Comparison of ENCODE assay signal across 1 cellular context in genomic region chr15:89101302-89102191, GRCh38.
TF ChIP-seq lines count a peak whose summit lies in the region.

No MANE protein-coding gene starts in this region.

TF ChIP-seq in GM12878, 131 proteins besides CTCF, POLR2A, EP300 and RAD21 (continued from another document):
- TF ChIP-seq, protein P1, sequence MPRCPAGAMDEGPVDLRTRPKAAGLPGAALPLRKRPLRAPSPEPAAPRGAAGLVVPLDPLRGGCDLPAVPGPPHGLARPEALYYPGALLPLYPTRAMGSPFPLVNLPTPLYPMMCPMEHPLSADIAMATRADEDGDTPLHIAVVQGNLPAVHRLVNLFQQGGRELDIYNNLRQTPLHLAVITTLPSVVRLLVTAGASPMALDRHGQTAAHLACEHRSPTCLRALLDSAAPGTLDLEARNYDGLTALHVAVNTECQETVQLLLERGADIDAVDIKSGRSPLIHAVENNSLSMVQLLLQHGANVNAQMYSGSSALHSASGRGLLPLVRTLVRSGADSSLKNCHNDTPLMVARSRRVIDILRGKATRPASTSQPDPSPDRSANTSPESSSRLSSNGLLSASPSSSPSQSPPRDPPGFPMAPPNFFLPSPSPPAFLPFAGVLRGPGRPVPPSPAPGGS (IDR thresholded peaks at IDR 0.05; ENCODE audit: borderline replicate concordance, insufficient read depth, low read depth, low read length, poor library complexity, severe bottlenecking): no peak
- TF ChIP-seq FOS (IDR thresholded peaks at IDR 0.05; ENCODE audit: borderline replicate concordance, extremely low read depth, insufficient read length): no peak
- peak; percentile 35; the same call in 1 of the 2 replicates for TF ChIP-seq CREM (IDR thresholded peaks at IDR 0.05; ENCODE audit: low read depth)
- no peak for TF ChIP-seq RAD51 (IDR thresholded peaks at IDR 0.05)
- TF ChIP-seq ZBTB11 (CRISPR knock-in tag; IDR thresholded peaks at IDR 0.05): no peak
- no peak for TF ChIP-seq JUNB (IDR thresholded peaks at IDR 0.05)
- no peak for TF ChIP-seq ZBTB40 (IDR thresholded peaks at IDR 0.05; ENCODE audit: borderline replicate concordance)
- TF ChIP-seq IKZF1 (conservative IDR thresholded peaks at IDR 0.05): peak; percentile 40; the same call in 1 of the 2 replicates
- no peak for TF ChIP-seq MYB (IDR thresholded peaks at IDR 0.05; ENCODE audit: borderline replicate concordance, low read depth, low read length)
- peak; percentile 49; the same call in 1 of the 2 replicates for TF ChIP-seq DPF2 (IDR thresholded peaks at IDR 0.05)
- TF ChIP-seq, protein P2, sequence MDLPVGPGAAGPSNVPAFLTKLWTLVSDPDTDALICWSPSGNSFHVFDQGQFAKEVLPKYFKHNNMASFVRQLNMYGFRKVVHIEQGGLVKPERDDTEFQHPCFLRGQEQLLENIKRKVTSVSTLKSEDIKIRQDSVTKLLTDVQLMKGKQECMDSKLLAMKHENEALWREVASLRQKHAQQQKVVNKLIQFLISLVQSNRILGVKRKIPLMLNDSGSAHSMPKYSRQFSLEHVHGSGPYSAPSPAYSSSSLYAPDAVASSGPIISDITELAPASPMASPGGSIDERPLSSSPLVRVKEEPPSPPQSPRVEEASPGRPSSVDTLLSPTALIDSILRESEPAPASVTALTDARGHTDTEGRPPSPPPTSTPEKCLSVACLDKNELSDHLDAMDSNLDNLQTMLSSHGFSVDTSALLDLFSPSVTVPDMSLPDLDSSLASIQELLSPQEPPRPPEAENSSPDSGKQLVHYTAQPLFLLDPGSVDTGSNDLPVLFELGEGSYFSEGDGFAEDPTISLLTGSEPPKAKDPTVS (IDR thresholded peaks at IDR 0.05; ENCODE audit: low read depth, low read length): no peak
- no peak for TF ChIP-seq ESRRA (IDR thresholded peaks at IDR 0.05; ENCODE audit: low read length)
- peak; percentile 20; the same call in 1 of the 2 replicates for TF ChIP-seq ATF7 (IDR thresholded peaks at IDR 0.05; ENCODE audit: low read depth)
- TF ChIP-seq, protein P3, sequence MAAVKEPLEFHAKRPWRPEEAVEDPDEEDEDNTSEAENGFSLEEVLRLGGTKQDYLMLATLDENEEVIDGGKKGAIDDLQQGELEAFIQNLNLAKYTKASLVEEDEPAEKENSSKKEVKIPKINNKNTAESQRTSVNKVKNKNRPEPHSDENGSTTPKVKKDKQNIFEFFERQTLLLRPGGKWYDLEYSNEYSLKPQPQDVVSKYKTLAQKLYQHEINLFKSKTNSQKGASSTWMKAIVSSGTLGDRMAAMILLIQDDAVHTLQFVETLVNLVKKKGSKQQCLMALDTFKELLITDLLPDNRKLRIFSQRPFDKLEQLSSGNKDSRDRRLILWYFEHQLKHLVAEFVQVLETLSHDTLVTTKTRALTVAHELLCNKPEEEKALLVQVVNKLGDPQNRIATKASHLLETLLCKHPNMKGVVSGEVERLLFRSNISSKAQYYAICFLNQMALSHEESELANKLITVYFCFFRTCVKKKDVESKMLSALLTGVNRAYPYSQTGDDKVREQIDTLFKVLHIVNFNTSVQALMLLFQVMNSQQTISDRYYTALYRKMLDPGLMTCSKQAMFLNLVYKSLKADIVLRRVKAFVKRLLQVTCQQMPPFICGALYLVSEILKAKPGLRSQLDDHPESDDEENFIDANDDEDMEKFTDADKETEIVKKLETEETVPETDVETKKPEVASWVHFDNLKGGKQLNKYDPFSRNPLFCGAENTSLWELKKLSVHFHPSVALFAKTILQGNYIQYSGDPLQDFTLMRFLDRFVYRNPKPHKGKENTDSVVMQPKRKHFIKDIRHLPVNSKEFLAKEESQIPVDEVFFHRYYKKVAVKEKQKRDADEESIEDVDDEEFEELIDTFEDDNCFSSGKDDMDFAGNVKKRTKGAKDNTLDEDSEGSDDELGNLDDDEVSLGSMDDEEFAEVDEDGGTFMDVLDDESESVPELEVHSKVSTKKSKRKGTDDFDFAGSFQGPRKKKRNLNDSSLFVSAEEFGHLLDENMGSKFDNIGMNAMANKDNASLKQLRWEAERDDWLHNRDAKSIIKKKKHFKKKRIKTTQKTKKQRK (IDR thresholded peaks at IDR 0.05; ENCODE audit: low read depth, low read length): no peak
- no peak for TF ChIP-seq HDAC6 (IDR thresholded peaks at IDR 0.05; ENCODE audit: unreplicated experiment)
- no peak for TF ChIP-seq ZNF384 (IDR thresholded peaks at IDR 0.05; ENCODE audit: borderline replicate concordance, low read depth, low read length)
- TF ChIP-seq RUNX3 (IDR thresholded peaks at IDR 0.05; ENCODE audit: low read length): no peak
- 0 out of 2 replicates have a peak, but pooled peaks have one; percentile 40 for TF ChIP-seq CREB1 (IDR thresholded peaks at IDR 0.05; ENCODE audit: low read depth)
- peak; percentile 44; the same call in 1 of the 2 replicates for TF ChIP-seq NR2F1 (conservative IDR thresholded peaks at IDR 0.05)
- TF ChIP-seq CHD4 (IDR thresholded peaks at IDR 0.05): no peak
- no peak for TF ChIP-seq ZNF622 (IDR thresholded peaks at IDR 0.05)
- TF ChIP-seq NFYA (IDR thresholded peaks at IDR 0.05; ENCODE audit: borderline replicate concordance, low read depth, low read length): no peak
- 0 out of 2 replicates have a peak, but pooled peaks have one; percentile 21 for TF ChIP-seq MTA2 (IDR thresholded peaks at IDR 0.05; ENCODE audit: low read depth)
